15 cellular contexts compared by ENCODE assay signal in genomic region chr3:69110941-69111546, GRCh38. TPM values are rescaled to one million over a fixed set of nuclear protein-coding genes. Genes with fewer than 3 reads are reported as not detected.
DNase-seq lines count a peak whose midpoint lies in the region; ATAC-seq and TF ChIP-seq lines count a peak whose summit lies in the region.
"Had no signal": no experiment of that assay in that cellular context is flagged by ENCODE, and none has a peak within 500 bp of the region (broad histone marks: within the 10 kb centered on the region; RNA-seq: fewer than 3 reads in every experiment).

No MANE protein-coding gene starts in this region.

- H3K36me3 Mint-ChIP-seq in H9 (ENCODE audit: insufficient read depth in 1 of 3, low read depth in 3 of 3) (no peaks in the 10 kb centered on the region), WTC11 (no peaks in the 10 kb centered on the region)

- H3K9ac ChIP-seq in H9 (ENCODE audit: extremely low read depth, insufficient read length, low read length), result no peak overlapping the region

- H3K27me3 Mint-ChIP-seq in H9 (ENCODE audit: low read depth) (no peaks in the 10 kb centered on the region), WTC11 (ENCODE audit: low read depth) (no peaks in the 10 kb centered on the region)
- H3K27me3 Mint-ChIP-seq: CD4-positive, alpha-beta T cell had no signal

- peak overlapping the region; percentile 64 for H3K18ac ChIP-seq in H9 (ENCODE audit: insufficient read length, low read depth, low read length)

- peaks cover 0 to 10% of the 10 kb centered on the region in 2 donors for H3K36me3 ChIP-seq in gastrocnemius medialis
- H3K36me3 ChIP-seq: MG63 had no signal

- WGBS in H9 (ENCODE audit: extremely low coverage, insufficient read length, low lambda C conversion rate), result no CpG with 5 or more reads among the region's 1 CpG

- H3K27ac Mint-ChIP-seq in H9 (peak overlapping the region in 1 of 3 experiments; percentile 69; a peak in 3 of 7 replicates), WTC11 (no peak overlapping the region)
- H3K27ac Mint-ChIP-seq: CD4-positive, alpha-beta T cell had no signal

- H2BK20ac ChIP-seq in H9 (ENCODE audit: low read depth, low read length, poor library complexity, severe bottlenecking), result no peak overlapping the region

- H3K4me1 ChIP-seq in H9 (ENCODE audit: insufficient read depth, low read length), result peaks cover 4% of the 10 kb centered on the region
- H3K4me1 ChIP-seq in gastrocnemius medialis, result peaks cover 61 to 79% of the 10 kb centered on the region in 2 donors

- no peak overlapping the region for H3K56ac ChIP-seq in H9 (ENCODE audit: insufficient read length, low read depth, low read length)

- no peak overlapping the region for H3T11ph ChIP-seq in H9 (ENCODE audit: low read length)

- peak; percentile 68 for DNase-seq in ELF-1 (ENCODE audit: low read depth, low spot score)
- no peak for DNase-seq in H9
- no peak for DNase-seq in WTC11 (ENCODE audit: low spot score)
- DNase-seq in gastrocnemius medialis, result no peak
- no peak for DNase-seq in coronary artery (ENCODE audit: low spot score)
- DNase-seq in NCI-H82 treated with DMSO at 0.1 percent for 48 hours (lab: John Stamatoyannopoulos, UW; ENCODE audit: unreplicated experiment), result no peak
- no peak for DNase-seq in activated effector memory CD4-positive, alpha-beta T cell treated with anti-CD3 and anti-CD28 coated beads, Interleukin-2, amount 50 U/mL, for 16 hours
- DNase-seq: CD4-positive, alpha-beta T cell; KG1; MG63; NCI-H1092 treated with DMSO at 0.1 percent for 48 hours; NCI-H1694; NCI-H2171; NCI-H446 treated with DMSO at 0.1 percent for 48 hours; NCI-H82 had no signal

- H2BK120ac ChIP-seq in H9 (ENCODE audit: low read depth, low read length, poor library complexity, severe bottlenecking), result no peak overlapping the region

- no peaks in the 10 kb centered on the region for H3K79me2 ChIP-seq in H9 (ENCODE audit: insufficient read depth, low read length)

- H4K91ac ChIP-seq in H9 (ENCODE audit: insufficient read length, low read depth, low read length), result no peak overlapping the region

- H3K4me3 Mint-ChIP-seq in H9 (no peak overlapping the region), WTC11 (no peak overlapping the region)
- H3K4me3 Mint-ChIP-seq: CD4-positive, alpha-beta T cell had no signal

- CTCF ChIA-PET in WTC11 (lab: Charles Lee), result no interaction called here

- no peak overlapping the region for H3K23ac ChIP-seq in H9 (ENCODE audit: insufficient read length, low read depth, low read length)

- no peak overlapping the region for H4K5ac ChIP-seq in H9 (ENCODE audit: insufficient read length, low read depth, low read length)

- H2BK12ac ChIP-seq in H9 (ENCODE audit: insufficient read length, low read depth, low read length), result peak overlapping the region; percentile 88

- no peak overlapping the region for H2AFZ ChIP-seq in H9 (ENCODE audit: low read length)

- peak; percentile 58 for ATAC-seq in WTC11
- ATAC-seq in gastrocnemius medialis, result no peak

- H2BK15ac ChIP-seq in H9 (ENCODE audit: low read depth, low read length), result no peak overlapping the region

- POLR2A ChIA-PET in WTC11 (lab: Charles Lee), result no interaction called here

- H3K4me3 ChIP-seq in gastrocnemius medialis, result no peak overlapping the region
- no peak overlapping the region for H3K4me3 ChIP-seq in coronary artery
- H3K4me3 ChIP-seq: MG63 had no signal

- H4K20me1 ChIP-seq in H9 (ENCODE audit: control insufficient read depth, insufficient read depth, insufficient read length), result no peaks in the 10 kb centered on the region

- intact Hi-C loops in gastrocnemius medialis (cut with DNase I; ENCODE audit: low total_unique reads), result no loop called here

- H2AK5ac ChIP-seq in H9 (ENCODE audit: insufficient read length, low read length), result no peak overlapping the region

- no peak overlapping the region for H3K4ac ChIP-seq in H9 (ENCODE audit: low read depth, low read length)

- no peak overlapping the region for H3K4me2 ChIP-seq in H9 (ENCODE audit: insufficient read depth, insufficient read length, low read length)

- TF ChIP-seq CTCF in H9 (conservative IDR thresholded peaks at IDR 0.05) (no peak), WTC11 (IDR thresholded peaks at IDR 0.05) (no peak), gastrocnemius medialis (IDR thresholded peaks at IDR 0.05 in 4 of 5, conservative IDR thresholded peaks at IDR 0.05 in 1 of 5) (no peak), coronary artery (IDR thresholded peaks at IDR 0.05) (no peak)

- H3K9me3 Mint-ChIP-seq in H9 (no peaks in the 10 kb centered on the region), WTC11 (no peaks in the 10 kb centered on the region)
- H3K9me3 Mint-ChIP-seq: CD4-positive, alpha-beta T cell had no signal

- no peak overlapping the region for H4K8ac ChIP-seq in H9 (replicated peaks; ENCODE audit: insufficient read length, low read depth, low read length)

- H3K4me1 Mint-ChIP-seq in H9 (peaks cover 6% of the 10 kb centered on the region in 2 experiments), WTC11 (peaks cover 6% of the 10 kb centered on the region)

- H3K23me2 ChIP-seq in H9 (ENCODE audit: insufficient read length, low read depth, low read length, poor library complexity, severe bottlenecking), result no peaks in the 10 kb centered on the region

- no peak overlapping the region for H3K27ac ChIP-seq in H9 (ENCODE audit: insufficient read length, low read depth, low read length)
- H3K27ac ChIP-seq in gastrocnemius medialis, result peak overlapping the region; percentile 95 to 97 (median 96)
- H3K27ac ChIP-seq in coronary artery, result no peak overlapping the region

- H2BK5ac ChIP-seq in H9 (ENCODE audit: insufficient read length, low read length), result no peak overlapping the region

- no peaks in the 10 kb centered on the region for H3K79me1 ChIP-seq in H9 (ENCODE audit: insufficient read depth, low read depth, low read length, poor library complexity, severe bottlenecking)

- in situ Hi-C loops in gastrocnemius medialis (cut with MboI; ENCODE audit: low sequenced_read_pairs in 4 of 4), result no loop called here

- no peak overlapping the region for H3K14ac ChIP-seq in H9 (ENCODE audit: insufficient read depth, low read length)

- H3K9me3 ChIP-seq in H9 (ENCODE audit: control insufficient read depth, low read depth, low read length), result no peaks in the 10 kb centered on the region
- no peaks in the 10 kb centered on the region for H3K9me3 ChIP-seq in gastrocnemius medialis
- H3K9me3 ChIP-seq: MG63 had no signal

- no peak for TF ChIP-seq POLR2A in gastrocnemius medialis (IDR thresholded peaks at IDR 0.05)

- no peaks in the 10 kb centered on the region for H3K27me3 ChIP-seq in H9 (ENCODE audit: insufficient read depth, low read length)
- H3K27me3 ChIP-seq in gastrocnemius medialis, result no peaks in the 10 kb centered on the region
- H3K27me3 ChIP-seq: MG63 had no signal

TF ChIP-seq in WTC11, 78 proteins besides CTCF, POLR2A, EP300 and RAD21:
- TF ChIP-seq ZBTB21 (CRISPR knock-in tag; IDR thresholded peaks at IDR 0.05; ENCODE audit: borderline replicate concordance), result no peak
- no peak for TF ChIP-seq MLX (CRISPR knock-in tag; IDR thresholded peaks at IDR 0.05)
- TF ChIP-seq AR (CRISPR knock-in tag; IDR thresholded peaks at IDR 0.05), result no peak
- no peak for TF ChIP-seq JAZF1 (CRISPR knock-in tag; IDR thresholded peaks at IDR 0.05)
- no peak for TF ChIP-seq ATF1 (CRISPR knock-in tag; IDR thresholded peaks at IDR 0.05)

RNA-seq across cellular contexts. Expression of gene LMOD3, which starts 11.4 kb away (rescaled TPM):
- total RNA-seq in H9 (2021) (not detected in 2 replicates), WTC11 (2021) (not detected in 3 replicates), gastrocnemius medialis (100 to 1,000 TPM in 3 of 4 donors, 10 to 100 TPM in 1; 31.0 to 194 (median 113) TPM)
- total RNA-seq: CD4-positive, alpha-beta T cell had no signal

RNA-seq across cellular contexts. Expression of gene ARL6IP5, which starts 26.3 kb away (rescaled TPM):
- total RNA-seq in H9 (2021) (15.5 and 16.9 TPM in 2 replicates), WTC11 (2021) (28.4 to 30.8 TPM (median 29.9 TPM) in 3 replicates), gastrocnemius medialis (100 to 1,000 TPM; 108 to 181 (median 145) TPM)

RNA-seq across cellular contexts. Expression of gene UBA3, which starts 30.9 kb away (rescaled TPM):
- total RNA-seq in H9 (2021) (64.5 and 67.2 TPM in 2 replicates), WTC11 (2021) (69.6 to 75.9 TPM (median 75.0 TPM) in 3 replicates), gastrocnemius medialis (10 to 100 TPM; 29.3 to 42.2 (median 36.0) TPM)

RNA-seq across cellular contexts. Expression of gene TMF1, which starts 58.9 kb away (rescaled TPM):
- total RNA-seq in H9 (2021) (17.8 and 21.9 TPM in 2 replicates), WTC11 (2021) (18.8 to 23.9 TPM (median 20.6 TPM) in 3 replicates), gastrocnemius medialis (10 to 100 TPM; 27.0 to 49.6 (median 33.5) TPM)

Comparison
In these comparisons a context has a peak if more than half of its experiments do, and no peak if none do; other contexts are left out.
1. H3K27ac ChIP-seq: peak in gastrocnemius medialis (4 of 4); none in H9 (single experiment) and coronary artery (0 of 2).
2. RNA of gene LMOD3, which starts 11.4 kb away (total RNA-seq): 31.0 to 194 TPM in gastrocnemius medialis; not detected in H9 and not detected in WTC11; every median in the first group is over 10 times any median in the second.